In genomic region chr12:93080994-93081809, GRCh38 we compare ENCODE assay signal across 13 cellular contexts.
DNase-seq lines count a peak whose midpoint lies in the region; ATAC-seq and TF ChIP-seq lines count a peak whose summit lies in the region.
"Had no signal": no experiment of that assay in that cellular context is flagged by ENCODE, and none has a peak within 500 bp of the region (broad histone marks: within the 10 kb centered on the region; RNA-seq: fewer than 3 reads in every experiment).

No MANE protein-coding gene starts in this region.

- no peaks in the 10 kb centered on the region for H3K9me3 Mint-ChIP-seq in endothelial cell (ENCODE audit: unreplicated experiment)

- peaks cover 4% of the 10 kb centered on the region for H3K36me3 Mint-ChIP-seq in endothelial cell (ENCODE audit: low read depth, unreplicated experiment)
- H3K36me3 Mint-ChIP-seq: activated naive CD4-positive, alpha-beta T cell treated with anti-CD3 and anti-CD28 coated beads, Interleukin-2, amount 50 U/mL, for 24 hours; CD4-positive, CD25-positive, alpha-beta regulatory T cell had no signal

- DNase-seq in EH (ENCODE audit: low read depth) (peak; percentile 76), NCI-H226 (peak; percentile 73), endothelial cell (ENCODE audit: low spot score) (no peak), myocyte (ENCODE audit: low read depth) (peak; percentile 30), KG1 (lab: John Stamatoyannopoulos, UW) (no peak), globus pallidus (ENCODE audit: low spot score) (no peak)
- no peak for DNase-seq in stimulated activated naive CD8-positive, alpha-beta T cell treated with anti-CD3 and anti-CD28 coated beads, Interleukin-15, Interleukin-2, amounts not matched to agents 100 U/mL and 50 U/mL, for 24 hours
- DNase-seq: CD4-positive, CD25-positive, alpha-beta regulatory T cell; NCI-H1092 treated with DMSO at 0.1 percent for 48 hours; NCI-H526 treated with DMSO at 0.1 percent for 48 hours; pancreas had no signal

- no peak for TF ChIP-seq CTCF in endothelial cell (IDR thresholded peaks at IDR 0.05; ENCODE audit: unreplicated experiment)

- H3K4me3 Mint-ChIP-seq in endothelial cell (ENCODE audit: unreplicated experiment), result no peak overlapping the region
- H3K4me3 Mint-ChIP-seq: activated naive CD4-positive, alpha-beta T cell treated with anti-CD3 and anti-CD28 coated beads, Interleukin-2, amount 50 U/mL, for 24 hours had no signal

- no peak for ATAC-seq in GM21723 (IDR thresholded peaks at IDR 0.05; ENCODE audit: unreplicated experiment)
- no peak for ATAC-seq in stimulated activated naive CD8-positive, alpha-beta T cell treated with anti-CD3 and anti-CD28 coated beads, Interleukin-15, Interleukin-2, amounts not matched to agents 100 U/mL and 50 U/mL, for 24 hours
- ATAC-seq: pancreas had no signal

- peaks cover 28% of the 10 kb centered on the region for H3K4me1 Mint-ChIP-seq in endothelial cell (ENCODE audit: unreplicated experiment)
- H3K4me1 Mint-ChIP-seq: activated naive CD4-positive, alpha-beta T cell treated with anti-CD3 and anti-CD28 coated beads, Interleukin-2, amount 50 U/mL, for 24 hours; CD4-positive, CD25-positive, alpha-beta regulatory T cell had no signal

- peak overlapping the region; percentile 83 for H3K27ac Mint-ChIP-seq in endothelial cell (ENCODE audit: unreplicated experiment)
- H3K27ac Mint-ChIP-seq: activated naive CD4-positive, alpha-beta T cell treated with anti-CD3 and anti-CD28 coated beads, Interleukin-2, amount 50 U/mL, for 24 hours; CD4-positive, CD25-positive, alpha-beta regulatory T cell had no signal

- peaks cover 2% of the 10 kb centered on the region for H3K27me3 Mint-ChIP-seq in endothelial cell (ENCODE audit: unreplicated experiment)
- H3K27me3 Mint-ChIP-seq: CD4-positive, CD25-positive, alpha-beta regulatory T cell had no signal

Comparison
In these comparisons a context has a peak if more than half of its experiments do, and no peak if none do; other contexts are left out.
1. DNase-seq: peak in EH (single experiment), NCI-H226 (single experiment) and myocyte (single experiment); none in endothelial cell (single experiment), KG1 (single experiment), stimulated activated naive CD8-positive, alpha-beta T cell treated with anti-CD3 and anti-CD28 coated beads, Interleukin-15, Interleukin-2, amounts not matched to agents 100 U/mL and 50 U/mL, for 24 hours (single experiment) and globus pallidus (single experiment).